In genomic region chr5:40679071-40679997, GRCh38 we compare ENCODE assay signal across 8 cellular contexts.
DNase-seq lines count a peak whose midpoint lies in the region; ATAC-seq and TF ChIP-seq lines count a peak whose summit lies in the region.

Gene PTGER4 (plus strand): TSS chr5:40679915. CDS start chr5:40680994, 1,079 bp downstream.

- H3K4me3 ChIP-seq in cardiac fibroblast (replicated peaks in 1 of 2; ENCODE audit: low read depth in 2 of 2, low read length in 2 of 2), result peak within 1 kb of the TSS; percentile 71 to 86

- ATAC-seq in GM18520 (IDR thresholded peaks at IDR 0.05; ENCODE audit: unreplicated experiment), result peak; percentile 49
- peak; percentile 63 for ATAC-seq in HG03064 (IDR thresholded peaks at IDR 0.05; ENCODE audit: low read depth, unreplicated experiment)

- DNase-seq in NCI-H226 (peak; percentile 87), cardiac fibroblast (ENCODE audit: low read depth in 2 of 2) (peak; percentile 88 to 93), islet precursor cell (peak; percentile 95)
- DNase-seq in activated CD4-positive, CD25-positive, alpha-beta regulatory T cell (lab: John Stamatoyannopoulos, UW), result peak; percentile 60 to 79 (median 66)
- DNase-seq in stimulated activated CD4-positive, alpha-beta T cell treated with anti-CD3 and anti-CD28 coated beads, Interleukin-12 subunit alpha, Interleukin-12 subunit beta, amount 100 ng/mL, for 4 hours, result peak; percentile 94

- TF ChIP-seq CTCF in 22Rv1 (IDR thresholded peaks at IDR 0.05) (no peak), cardiac fibroblast (IDR thresholded peaks at IDR 0.05; ENCODE audit: low read depth, low read length) (no peak)

- peak within 1 kb of the TSS; percentile 93 for H3K27ac ChIP-seq in 22Rv1

Comparison
In these comparisons a context has a peak if more than half of its experiments do, and no peak if none do; other contexts are left out.
1. Peak in every context shown above with its lines: DNase-seq, ATAC-seq, H3K4me3 ChIP-seq and H3K27ac ChIP-seq.